In the genomic region with DNA sequence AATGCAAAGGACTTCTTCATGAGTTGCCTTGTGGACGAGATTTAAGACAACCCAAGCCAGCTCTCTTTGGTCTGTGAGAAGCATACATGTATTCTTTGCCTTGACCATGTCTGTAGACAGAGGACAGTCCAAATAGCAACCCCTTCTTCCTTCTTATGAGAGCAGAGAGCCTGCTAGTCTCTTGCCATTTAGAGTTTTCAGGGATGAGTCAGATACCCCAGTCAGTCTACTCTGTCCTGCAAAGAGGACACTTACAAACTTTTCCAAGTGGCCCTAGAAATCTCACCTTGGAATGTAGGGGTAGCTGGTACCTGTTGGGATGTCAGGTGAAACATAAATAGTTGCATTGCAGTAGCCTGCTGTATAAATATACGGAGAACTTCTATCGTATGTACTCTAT, we compare ENCODE assay signal across 24 cellular contexts. TPM values are rescaled to one million over a fixed set of nuclear protein-coding genes. Genes with fewer than 3 reads are reported as not detected.
A peak's percentile ranks its signal among the peaks of the same experiment; 100 is the strongest.
DNase-seq lines count a peak whose midpoint lies in the region; ATAC-seq and TF ChIP-seq lines count a peak whose summit lies in the region.
"Had no signal": no experiment of that assay in that cellular context is flagged by ENCODE, and none has a peak within 500 bp of the region (broad histone marks: within the 10 kb centered on the region; RNA-seq: fewer than 3 reads in every experiment).

No MANE protein-coding gene starts in this region.

- no peak overlapping the region for H3K14ac ChIP-seq in mesenchymal stem cell (ENCODE audit: low read length in 2 of 2)

- no peak for ATAC-seq in HG02981 (IDR thresholded peaks at IDR 0.05; ENCODE audit: unreplicated experiment)
- ATAC-seq: activated naive CD8-positive, alpha-beta T cell treated with anti-CD3 and anti-CD28 coated beads, Interleukin-2, amount 50 U/mL, for 24 hours; K562; sciatic nerve; stimulated activated naive CD8-positive, alpha-beta T cell treated with anti-CD3 and anti-CD28 coated beads, Interleukin-15, amount 100 ng/mL, for 72 hours had no signal

- H3K9me3 ChIP-seq in mesenchymal stem cell (ENCODE audit: control insufficient read depth, low read length) = no peaks in the 10 kb centered on the region
- H3K9me3 ChIP-seq: SJSA1, thyroid gland had no signal

- peaks cover 25% of the 10 kb centered on the region for H3K79me1 ChIP-seq in mesenchymal stem cell (replicated peaks; ENCODE audit: low read length, poor library complexity, severe bottlenecking)

- no peak overlapping the region for H3K9ac ChIP-seq in mesenchymal stem cell (ENCODE audit: low read length)

- H2BK12ac ChIP-seq in mesenchymal stem cell (ENCODE audit: low read length in 2 of 2) = no peak overlapping the region

- no peak overlapping the region for H4K8ac ChIP-seq in mesenchymal stem cell (ENCODE audit: low read length)

- H3K36me3 ChIP-seq in mesenchymal stem cell (ENCODE audit: control insufficient read depth in 1 of 2, insufficient read depth in 2 of 2, low read depth in 1 of 2, low read length in 2 of 2) = peaks cover 10 to 22% of the 10 kb centered on the region in 2 experiments

- no peak overlapping the region for H3K4me2 ChIP-seq in mesenchymal stem cell (ENCODE audit: low read length, poor library complexity, severe bottlenecking)

- no peaks in the 10 kb centered on the region for H3K4me1 ChIP-seq in mesenchymal stem cell (ENCODE audit: control insufficient read depth, insufficient read depth, low read depth, low read length)
- H3K4me1 ChIP-seq: thyroid gland had no signal

- no peak for DNase-seq in CD14-positive monocyte (ENCODE audit: low spot score)
- peak; percentile 42 for DNase-seq in LHCN-M2 (ENCODE audit: low read depth)
- peak; percentile 39 for DNase-seq in epithelial cell of esophagus (ENCODE audit: low read depth)
- peak; percentile 31 for DNase-seq in mesenchymal stem cell
- no peak for DNase-seq in 8988T
- DNase-seq in occipital lobe (lab: John Stamatoyannopoulos, UW) = no peak
- no peak for DNase-seq in activated T-helper 2 cell treated with anti-CD3 and anti-CD28 coated beads, Interferon-gamma antibody, Interleukin-2, Interleukin-4, amounts not matched to agents 10 μg/mL and 5 μg/mL and 100 μg/mL, durations not matched to agents 14 hours and 24 hours and 36 hours (ENCODE audit: low spot score)
- DNase-seq: activated CD4-positive, CD25-positive, alpha-beta regulatory T cell treated with anti-CD3 and anti-CD28 coated beads, Interleukin-2, amount 50 U/mL, for 72 hours; activated gamma-delta T cell; activated naive CD8-positive, alpha-beta T cell treated with anti-CD3 and anti-CD28 coated beads, Interleukin-2, amount 50 U/mL, for 24 hours; DMS53; hypothalamus; NCI-H1694 treated with DMSO at 0.1 percent for 48 hours; NCI-H2171; NCI-H524; posterior cingulate gyrus; stimulated activated naive CD8-positive, alpha-beta T cell treated with anti-CD3 and anti-CD28 coated beads, Interleukin-15, amount 100 ng/mL, for 72 hours; T-helper 1 cell; thyroid gland had no signal

- TF ChIP-seq CTCF in CD14-positive monocyte (IDR thresholded peaks at IDR 0.05) = no peak
- no peak for TF ChIP-seq CTCF in epithelial cell of esophagus (IDR thresholded peaks at IDR 0.05; ENCODE audit: insufficient read depth, low read depth, low read length, missing control alignments)

- H2BK15ac ChIP-seq in mesenchymal stem cell (ENCODE audit: low read depth, poor library complexity, severe bottlenecking) = no peak overlapping the region

- no peak overlapping the region for H3K4me3 Mint-ChIP-seq in CD14-positive monocyte
- no peak overlapping the region for H3K4me3 Mint-ChIP-seq in activated T-helper 2 cell treated with anti-CD3 and anti-CD28 coated beads, Interferon-gamma antibody, Interleukin-2, Interleukin-4, amounts not matched to agents 10 μg/mL and 5 μg/mL and 100 μg/mL, durations not matched to agents 14 hours and 24 hours and 36 hours (ENCODE audit: low read depth)
- H3K4me3 Mint-ChIP-seq: activated naive CD8-positive, alpha-beta T cell treated with anti-CD3 and anti-CD28 coated beads, Interleukin-2, amount 50 U/mL, for 24 hours; nephron; stimulated activated naive CD8-positive, alpha-beta T cell treated with anti-CD3 and anti-CD28 coated beads, Interleukin-15, amount 100 ng/mL, for 72 hours had no signal

- H3K4me3 ChIP-seq in epithelial cell of esophagus (ENCODE audit: low read length) (no peak overlapping the region), mesenchymal stem cell (ENCODE audit: insufficient read depth in 1 of 2, low read depth in 1 of 2, low read length in 2 of 2) (peak overlapping the region in 1 of 2 experiments; percentile 1)
- H3K4me3 ChIP-seq: K562, SJSA1, thyroid gland had no signal

- no peaks in the 10 kb centered on the region for H3K27me3 ChIP-seq in mesenchymal stem cell (ENCODE audit: control insufficient read depth in 1 of 2, insufficient read depth in 1 of 2, low read length in 2 of 2)
- H3K27me3 ChIP-seq: SJSA1, thyroid gland had no signal

- peaks cover 2 to 13% (median 4%) of the 10 kb centered on the region in 7 donors for H3K9me3 Mint-ChIP-seq in CD14-positive monocyte
- peaks cover 14% of the 10 kb centered on the region for H3K9me3 Mint-ChIP-seq in activated T-helper 2 cell treated with anti-CD3 and anti-CD28 coated beads, Interferon-gamma antibody, Interleukin-2, Interleukin-4, amounts not matched to agents 10 μg/mL and 5 μg/mL and 100 μg/mL, durations not matched to agents 14 hours and 24 hours and 36 hours

- H3K27me3 Mint-ChIP-seq in CD14-positive monocyte (ENCODE audit: low read depth in 3 of 3) = no peaks in the 10 kb centered on the region
- no peaks in the 10 kb centered on the region for H3K27me3 Mint-ChIP-seq in activated T-helper 2 cell treated with anti-CD3 and anti-CD28 coated beads, Interferon-gamma antibody, Interleukin-2, Interleukin-4, amounts not matched to agents 10 μg/mL and 5 μg/mL and 100 μg/mL, durations not matched to agents 14 hours and 24 hours and 36 hours (ENCODE audit: low read depth)
- H3K27me3 Mint-ChIP-seq: activated naive CD8-positive, alpha-beta T cell treated with anti-CD3 and anti-CD28 coated beads, Interleukin-2, amount 50 U/mL, for 24 hours; stimulated activated naive CD8-positive, alpha-beta T cell treated with anti-CD3 and anti-CD28 coated beads, Interleukin-15, amount 100 ng/mL, for 72 hours had no signal

- intact Hi-C loops in CD14-positive monocyte (cut with micrococcal nuclease) = loop anchor here in 1 of 2 donors (5.0 kb wide), 1 partner anchor 36 kb away; a partner anchor contains a TSS
- intact Hi-C loops in activated T-helper 2 cell treated with anti-CD3 and anti-CD28 coated beads, Interferon-gamma antibody, Interleukin-2, Interleukin-4, amounts not matched to agents 10 μg/mL and 5 μg/mL and 100 μg/mL, durations not matched to agents 14 hours and 24 hours and 36 hours (cut with micrococcal nuclease) = no loop called here

- peaks cover 45% of the 10 kb centered on the region for H3K4me1 Mint-ChIP-seq in CD14-positive monocyte
- no peaks in the 10 kb centered on the region for H3K4me1 Mint-ChIP-seq in activated T-helper 2 cell treated with anti-CD3 and anti-CD28 coated beads, Interferon-gamma antibody, Interleukin-2, Interleukin-4, amounts not matched to agents 10 μg/mL and 5 μg/mL and 100 μg/mL, durations not matched to agents 14 hours and 24 hours and 36 hours (ENCODE audit: low read depth)
- H3K4me1 Mint-ChIP-seq: nephron; stimulated activated naive CD8-positive, alpha-beta T cell treated with anti-CD3 and anti-CD28 coated beads, Interleukin-15, amount 100 ng/mL, for 72 hours had no signal

- H2BK120ac ChIP-seq in mesenchymal stem cell (ENCODE audit: low read depth, low read length) = no peak overlapping the region

- no peak overlapping the region for H3K4ac ChIP-seq in mesenchymal stem cell (ENCODE audit: low read depth in 1 of 2, low read length in 2 of 2)

- no peak overlapping the region for H4K91ac ChIP-seq in mesenchymal stem cell (ENCODE audit: low read length)

- H3K27ac ChIP-seq in mesenchymal stem cell (ENCODE audit: low read length, poor library complexity, severe bottlenecking) = no peak overlapping the region
- H3K27ac ChIP-seq: SJSA1, thyroid gland had no signal

- WGBS in mesenchymal stem cell = 95% methylated on average over 3 of the region's 3 CpGs

- no peak overlapping the region for H2AK5ac ChIP-seq in mesenchymal stem cell (ENCODE audit: low read length, severe bottlenecking)

- H3K36me3 Mint-ChIP-seq in CD14-positive monocyte = peaks cover 48 to 65% of the 10 kb centered on the region in 2 donors
- peaks cover 70% of the 10 kb centered on the region for H3K36me3 Mint-ChIP-seq in activated T-helper 2 cell treated with anti-CD3 and anti-CD28 coated beads, Interferon-gamma antibody, Interleukin-2, Interleukin-4, amounts not matched to agents 10 μg/mL and 5 μg/mL and 100 μg/mL, durations not matched to agents 14 hours and 24 hours and 36 hours (ENCODE audit: low read depth)

- H2BK5ac ChIP-seq in mesenchymal stem cell (ENCODE audit: low read depth, low read length, poor library complexity, severe bottlenecking) = no peak overlapping the region

- no peak overlapping the region for H3K23ac ChIP-seq in mesenchymal stem cell (ENCODE audit: low read length in 2 of 2)

- H2AFZ ChIP-seq in mesenchymal stem cell (ENCODE audit: low read depth, low read length) = no peak overlapping the region

- H3K27ac Mint-ChIP-seq in CD14-positive monocyte = peak overlapping the region; percentile 86 to 96 (median 91)
- H3K27ac Mint-ChIP-seq in activated T-helper 2 cell treated with anti-CD3 and anti-CD28 coated beads, Interferon-gamma antibody, Interleukin-2, Interleukin-4, amounts not matched to agents 10 μg/mL and 5 μg/mL and 100 μg/mL, durations not matched to agents 14 hours and 24 hours and 36 hours = no peak overlapping the region
- H3K27ac Mint-ChIP-seq: activated naive CD8-positive, alpha-beta T cell treated with anti-CD3 and anti-CD28 coated beads, Interleukin-2, amount 50 U/mL, for 24 hours; nephron; stimulated activated naive CD8-positive, alpha-beta T cell treated with anti-CD3 and anti-CD28 coated beads, Interleukin-15, amount 100 ng/mL, for 72 hours had no signal

- no peak overlapping the region for H3K18ac ChIP-seq in mesenchymal stem cell (ENCODE audit: low read depth in 1 of 2, low read length in 2 of 2)

RNA-seq across cellular contexts. Expression of a gene that starts 36.7 kb away (rescaled TPM):
- polyA plus RNA-seq in CD14-positive monocyte = 10 to 100 TPM; 22.3 to 27.6 TPM
- total RNA-seq in LHCN-M2 (2014; rRNA removed) (41.4 and 43.2 TPM in 2 replicates), occipital lobe (32.6 TPM)
- polyA plus RNA-seq in LHCN-M2 (2012) = 9.7 TPM
- polyA plus RNA-seq in mesenchymal stem cell (2013, experiment 1 of 2) = 45.0 TPM
- polyA plus RNA-seq in mesenchymal stem cell (2013, experiment 2 of 2) = 46.6 TPM
- 28.1 and 28.6 TPM in 2 replicates for total RNA-seq in activated T-helper 2 cell treated with anti-CD3 and anti-CD28 coated beads, Interferon-gamma antibody, Interleukin-2, Interleukin-4, amounts not matched to agents 10 μg/mL and 5 μg/mL and 100 μg/mL, durations not matched to agents 14 hours and 24 hours and 36 hours

Comparison
In these comparisons a context has a peak if more than half of its experiments do, and no peak if none do; other contexts are left out.
1. DNase-seq: peak in LHCN-M2 (single experiment), epithelial cell of esophagus (single experiment) and mesenchymal stem cell (single experiment); none in CD14-positive monocyte (single experiment), 8988T (single experiment), occipital lobe (single experiment) and activated T-helper 2 cell treated with anti-CD3 and anti-CD28 coated beads, Interferon-gamma antibody, Interleukin-2, Interleukin-4, amounts not matched to agents 10 μg/mL and 5 μg/mL and 100 μg/mL, durations not matched to agents 14 hours and 24 hours and 36 hours (single experiment).